Comparison of ENCODE assay signal across 8 cellular contexts in the genomic region with DNA sequence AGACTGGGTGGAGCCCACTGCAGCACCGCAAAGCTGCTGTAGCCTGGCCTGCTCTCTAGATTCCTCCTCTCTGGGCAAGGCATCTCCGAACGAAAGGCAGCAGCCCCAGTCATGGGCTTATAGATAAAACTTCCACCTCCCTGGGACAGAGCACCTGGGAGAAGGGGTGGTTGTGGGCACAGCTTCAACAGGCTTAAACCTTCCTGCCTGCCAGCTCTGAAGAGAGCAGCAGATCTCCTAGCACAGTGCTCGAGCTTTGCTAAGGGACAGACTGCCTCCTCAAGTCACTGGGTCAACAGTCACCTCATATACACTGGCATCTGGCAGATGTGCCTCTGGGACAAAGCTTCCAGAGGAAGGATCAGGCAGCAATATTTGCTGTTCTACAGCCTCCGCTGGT.
"Had no signal": no experiment of that assay in that cellular context is flagged by ENCODE, and none has a peak within 500 bp of the region (broad histone marks: within the 10 kb centered on the region; RNA-seq: fewer than 3 reads in every experiment).

No MANE protein-coding gene starts in this region.

- FAIRE-seq: HTR-8/SVneo, K562 had no signal

- H3K4me3 Mint-ChIP-seq: IgD-negative memory B cell had no signal

- H3K4me3 ChIP-seq: K562 had no signal

- H3K27ac ChIP-seq: HL-60, KMS-11 had no signal

- H3K4me1 Mint-ChIP-seq: IgD-negative memory B cell had no signal

- H3K36me3 Mint-ChIP-seq: IgD-negative memory B cell had no signal

- DNase-seq: IMR-90, KBM-7, KG1 had no signal

- H3K9ac ChIP-seq: KMS-11 had no signal

- ATAC-seq: K562 had no signal

- H3K27ac Mint-ChIP-seq: IgD-negative memory B cell had no signal

- H3K4me2 ChIP-seq: KMS-11 had no signal
